In the genomic region with DNA sequence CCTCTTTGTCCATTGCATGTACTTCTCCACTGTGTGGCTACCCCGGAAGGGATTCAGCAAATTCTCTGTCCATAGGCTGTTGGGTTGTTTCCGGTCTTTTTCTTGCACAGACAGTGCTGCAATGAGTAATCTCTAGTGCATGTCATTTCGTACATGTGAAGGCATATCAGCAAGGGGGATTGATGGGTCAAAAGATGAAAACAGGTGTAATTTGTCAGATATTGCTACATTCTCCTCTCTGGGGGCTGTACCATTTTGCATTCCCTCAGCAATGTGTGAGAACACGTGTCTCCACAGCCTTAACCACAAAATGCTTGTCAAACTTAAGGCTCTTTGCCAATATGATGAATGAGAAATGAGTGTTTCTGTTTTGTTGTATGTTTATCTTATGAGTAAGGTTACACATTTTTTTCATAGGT, we compare ENCODE assay signal across 12 cellular contexts.
DNase-seq lines count a peak whose midpoint lies in the region; ATAC-seq, FAIRE-seq and TF ChIP-seq lines count a peak whose summit lies in the region.
"Had no signal": no experiment of that assay in that cellular context is flagged by ENCODE, and none has a peak within 500 bp of the region (broad histone marks: within the 10 kb centered on the region; RNA-seq: fewer than 3 reads in every experiment).

No MANE protein-coding gene starts in this region.

- TF ChIP-seq RAD21 in K562 (CRISPR knock-in tag; conservative IDR thresholded peaks at IDR 0.05 in 1 of 2, IDR thresholded peaks at IDR 0.05 in 1 of 2) = no peak

- ATAC-seq in activated T-cell treated with anti-CD3 and anti-CD28 coated beads, Interleukin-2, amount 50 U/mL, for 72 hours (replicated peaks in 1 of 2) = peak; percentile 73 to 81
- no peak for ATAC-seq in activated T-cell treated with anti-CD3 and anti-CD28 coated beads, Interleukin-2, amount 50 U/mL, for 4 hours
- ATAC-seq in HG03442 (IDR thresholded peaks at IDR 0.05; ENCODE audit: unreplicated experiment) (peak; percentile 32), K562 (no peak), HG03457 (IDR thresholded peaks at IDR 0.05; ENCODE audit: unreplicated experiment) (no peak)

- peaks cover 0 to 4% of the 10 kb centered on the region in 2 donors for H3K36me3 Mint-ChIP-seq in activated T-cell treated with anti-CD3 and anti-CD28 coated beads, Interleukin-2, amount 50 U/mL, for 72 hours (ENCODE audit: insufficient read depth in 2 of 2)
- no peaks in the 10 kb centered on the region for H3K36me3 Mint-ChIP-seq in activated T-cell treated with anti-CD3 and anti-CD28 coated beads, Interleukin-2, amount 50 U/mL, for 4 hours (ENCODE audit: insufficient read depth)
- H3K36me3 Mint-ChIP-seq: activated naive CD8-positive, alpha-beta T cell treated with anti-CD3 and anti-CD28 coated beads, Interleukin-2, amount 10 ng/mL, durations not matched to agents 7 days and 5 days had no signal

- TF ChIP-seq CTCF in K562 (IDR thresholded peaks at IDR 0.05 in 2 of 3, conservative IDR thresholded peaks at IDR 0.05 in 1 of 3; ENCODE audit: insufficient read depth in 2 of 3, low read depth in 1 of 3, low read length in 3 of 3) = no peak

- POLR2A ChIA-PET in K562 (lab: Yijun Ruan, JAX) = no interaction called here

- TF ChIP-seq POLR2A in K562 (conservative IDR thresholded peaks at IDR 0.05) = no peak

- no TSS peak for BruUV-seq in K562 (replicated peaks; lab: Mats Ljungman, UMichigan)

- 0% methylated on average over 4 of the region's 4 CpGs for WGBS in K562 (ENCODE audit: insufficient coverage, low coverage, missing lambda C conversion rate)

- no peak overlapping the region for H3K4me3 ChIP-seq in K562
- H3K4me3 ChIP-seq in skeletal muscle cell (ENCODE audit: low read depth, low read length) = no peak overlapping the region

- in situ Hi-C loops in K562 (cut with MboI) = no loop called here

- intact Hi-C loops in K562 (cut with micrococcal nuclease) = no loop called here

- peaks cover 0 to 6% of the 10 kb centered on the region in 2 experiments; a peak in 1 of 5 replicates for H3K4me1 ChIP-seq in K562 (replicated peaks in 1 of 2; ENCODE audit: control insufficient read depth in 2 of 2, insufficient read depth in 2 of 2, low read length in 2 of 2)

- H3K27ac Mint-ChIP-seq in activated T-cell treated with anti-CD3 and anti-CD28 coated beads, Interleukin-2, amount 50 U/mL, for 72 hours = no peak overlapping the region
- H3K27ac Mint-ChIP-seq: activated naive CD8-positive, alpha-beta T cell treated with anti-CD3 and anti-CD28 coated beads, Interleukin-2, amount 10 ng/mL, durations not matched to agents 7 days and 5 days; type B pancreatic cell had no signal

- DNase-seq in activated T-cell treated with anti-CD3 and anti-CD28 coated beads, Interleukin-2, amount 50 U/mL, for 72 hours = no peak
- DNase-seq in activated T-cell treated with anti-CD3 and anti-CD28 coated beads, Interleukin-2, amount 50 U/mL, for 4 hours = no peak
- DNase-seq in K562 (ENCODE audit: extremely low read depth in 1 of 4, low spot score in 3 of 4) = no peak
- DNase-seq in skeletal muscle cell (ENCODE audit: low read depth) = peak; percentile 71
- DNase-seq in RCC 7860 (ENCODE audit: low spot score) = no peak
- DNase-seq in GDM1 (lab: John Stamatoyannopoulos, UW) = no peak
- DNase-seq: activated CD4-positive, CD25-positive, alpha-beta regulatory T cell; activated naive CD8-positive, alpha-beta T cell treated with anti-CD3 and anti-CD28 coated beads, Interleukin-2, amount 10 ng/mL, durations not matched to agents 7 days and 5 days; stimulated activated CD4-positive, alpha-beta T cell treated with anti-CD3 and anti-CD28 coated beads, Interleukin-2, amount 100 ng/mL, for 48 hours had no signal

- no peak for FAIRE-seq in K562 (lab: Jason Lieb, UNC)
- no peak for FAIRE-seq in RCC 7860 (lab: Jason Lieb, UNC)

- H3K9ac ChIP-seq in K562 (ENCODE audit: insufficient read depth in 1 of 2, low read depth in 2 of 2, low read length in 2 of 2) = no peak overlapping the region

- no peaks in the 10 kb centered on the region for H4K20me1 ChIP-seq in K562 (replicated peaks; ENCODE audit: control insufficient read depth, insufficient read depth, low read length)

- peaks cover 7% of the 10 kb centered on the region for H3K27me3 Mint-ChIP-seq in activated T-cell treated with anti-CD3 and anti-CD28 coated beads, Interleukin-2, amount 50 U/mL, for 72 hours (ENCODE audit: low read depth)
- H3K27me3 Mint-ChIP-seq in activated T-cell treated with anti-CD3 and anti-CD28 coated beads, Interleukin-2, amount 50 U/mL, for 4 hours (ENCODE audit: low read depth) = no peaks in the 10 kb centered on the region
- H3K27me3 Mint-ChIP-seq: type B pancreatic cell had no signal

- no peak overlapping the region for H3K27ac ChIP-seq in K562 (ENCODE audit: extremely low read depth, low read depth, low read length)

- no peaks in the 10 kb centered on the region for H3K79me2 ChIP-seq in K562 (ENCODE audit: control insufficient read depth, insufficient read depth, low read length)

- no peak overlapping the region for H3K4me3 Mint-ChIP-seq in activated T-cell treated with anti-CD3 and anti-CD28 coated beads, Interleukin-2, amount 50 U/mL, for 72 hours
- no peak overlapping the region for H3K4me3 Mint-ChIP-seq in activated T-cell treated with anti-CD3 and anti-CD28 coated beads, Interleukin-2, amount 50 U/mL, for 4 hours
- H3K4me3 Mint-ChIP-seq: activated naive CD8-positive, alpha-beta T cell treated with anti-CD3 and anti-CD28 coated beads, Interleukin-2, amount 10 ng/mL, durations not matched to agents 7 days and 5 days; type B pancreatic cell had no signal

- no peak for TF ChIP-seq EP300 in K562 (IDR thresholded peaks at IDR 0.05; ENCODE audit: low read length)

- no peak overlapping the region for H2AFZ ChIP-seq in K562 (ENCODE audit: low read depth, low read length)

- peaks cover 3 to 4% of the 10 kb centered on the region in 2 donors for H3K9me3 Mint-ChIP-seq in activated T-cell treated with anti-CD3 and anti-CD28 coated beads, Interleukin-2, amount 50 U/mL, for 72 hours
- H3K9me3 Mint-ChIP-seq in activated T-cell treated with anti-CD3 and anti-CD28 coated beads, Interleukin-2, amount 50 U/mL, for 4 hours = no peaks in the 10 kb centered on the region
- H3K9me3 Mint-ChIP-seq: type B pancreatic cell had no signal

- H3K4me2 ChIP-seq in K562 (ENCODE audit: insufficient read depth, low read length) = no peak overlapping the region

- CTCF ChIA-PET in K562 (lab: Yijun Ruan, JAX; ENCODE audit: low intra/inter-chr PET ratio) = no interaction called here

- H3K9me1 ChIP-seq in K562 (ENCODE audit: control insufficient read depth, insufficient read depth, low read length) = no peaks in the 10 kb centered on the region

- peaks cover 21% of the 10 kb centered on the region for H3K4me1 Mint-ChIP-seq in activated T-cell treated with anti-CD3 and anti-CD28 coated beads, Interleukin-2, amount 50 U/mL, for 72 hours (ENCODE audit: low read depth)
- no peaks in the 10 kb centered on the region for H3K4me1 Mint-ChIP-seq in activated T-cell treated with anti-CD3 and anti-CD28 coated beads, Interleukin-2, amount 50 U/mL, for 4 hours (ENCODE audit: low read depth)

- no peaks in the 10 kb centered on the region for H3K9me3 ChIP-seq in K562 (replicated peaks; ENCODE audit: control insufficient read depth, insufficient read depth, low read depth, low read length)

- no peaks in the 10 kb centered on the region for H3K36me3 ChIP-seq in K562 (ENCODE audit: control insufficient read depth, insufficient read depth, low read length)

- 0 out of 5 replicates have a peak, but pooled peaks cover 0 to 6% of the 10 kb centered on the region in 2 experiments for H3K27me3 ChIP-seq in K562 (ENCODE audit: control insufficient read depth in 2 of 2, insufficient read depth in 2 of 2, low read length in 2 of 2)

TF ChIP-seq in K562, 482 proteins besides CTCF, POLR2A, EP300 and RAD21:
- peak; percentile 56 for TF ChIP-seq NR2C1 (IDR thresholded peaks at IDR 0.05)
- peak; percentile 76 for TF ChIP-seq NR2C1 (tag; IDR thresholded peaks at IDR 0.05)
- TF ChIP-seq NR2C2 (CRISPR knock-in tag; IDR thresholded peaks at IDR 0.05) = no peak
- peak; percentile 91 for TF ChIP-seq NR2C2 (tag; IDR thresholded peaks at IDR 0.05)
- TF ChIP-seq, protein P1, sequence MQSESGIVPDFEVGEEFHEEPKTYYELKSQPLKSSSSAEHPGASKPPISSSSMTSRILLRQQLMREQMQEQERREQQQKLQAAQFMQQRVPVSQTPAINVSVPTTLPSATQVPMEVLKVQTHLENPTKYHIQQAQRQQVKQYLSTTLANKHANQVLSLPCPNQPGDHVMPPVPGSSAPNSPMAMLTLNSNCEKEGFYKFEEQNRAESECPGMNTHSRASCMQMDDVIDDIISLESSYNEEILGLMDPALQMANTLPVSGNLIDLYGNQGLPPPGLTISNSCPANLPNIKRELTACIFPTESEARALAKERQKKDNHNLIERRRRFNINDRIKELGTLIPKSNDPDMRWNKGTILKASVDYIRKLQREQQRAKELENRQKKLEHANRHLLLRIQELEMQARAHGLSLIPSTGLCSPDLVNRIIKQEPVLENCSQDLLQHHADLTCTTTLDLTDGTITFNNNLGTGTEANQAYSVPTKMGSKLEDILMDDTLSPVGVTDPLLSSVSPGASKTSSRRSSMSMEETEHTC (IDR thresholded peaks at IDR 0.05) = no peak
- TF ChIP-seq CEBPG (CRISPR knock-in tag; IDR thresholded peaks at IDR 0.05) = no peak
- 0 out of 4 replicates have a peak, but pooled peaks of 1 of the 2 experiments have one; percentile 31 for TF ChIP-seq CEBPG (tag; conservative IDR thresholded peaks at IDR 0.05 in 1 of 2, IDR thresholded peaks at IDR 0.05 in 1 of 2)
- 0 out of 2 replicates have a peak, but pooled peaks have one; percentile 20 for TF ChIP-seq ETV1 (tag; conservative IDR thresholded peaks at IDR 0.05; ENCODE audit: low read depth)
- TF ChIP-seq, protein P2, sequence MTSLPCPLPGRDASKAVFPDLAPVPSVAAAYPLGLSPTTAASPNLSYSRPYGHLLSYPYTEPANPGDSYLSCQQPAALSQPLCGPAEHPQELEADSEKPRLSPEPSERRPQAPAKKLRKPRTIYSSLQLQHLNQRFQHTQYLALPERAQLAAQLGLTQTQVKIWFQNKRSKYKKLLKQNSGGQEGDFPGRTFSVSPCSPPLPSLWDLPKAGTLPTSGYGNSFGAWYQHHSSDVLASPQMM (CRISPR knock-in tag; IDR thresholded peaks at IDR 0.05) = no peak
- TF ChIP-seq GABPA (tag; conservative IDR thresholded peaks at IDR 0.05; ENCODE audit: low read depth) = peak; percentile 87

Comparison
In these comparisons a context has a peak if more than half of its experiments do, and no peak if none do; other contexts are left out.
1. ATAC-seq: peak in activated T-cell treated with anti-CD3 and anti-CD28 coated beads, Interleukin-2, amount 50 U/mL, for 72 hours (2 of 2) and HG03442 (single experiment); none in activated T-cell treated with anti-CD3 and anti-CD28 coated beads, Interleukin-2, amount 50 U/mL, for 4 hours (0 of 2), K562 (single experiment) and HG03457 (single experiment).